8 cellular contexts compared by ENCODE assay signal in genomic region chr22:50756949-50757491, GRCh38. TPM values are rescaled to one million over a fixed set of nuclear protein-coding genes. Genes with fewer than 3 reads are reported as not detected.
DNase-seq lines count a peak whose midpoint lies in the region; ATAC-seq and TF ChIP-seq lines count a peak whose summit lies in the region.
"Not testable (repeated sequence)": the region's sequence is repeated elsewhere in the genome, so short reads cannot be mapped to it uniquely, and the experiment has no call there.

No MANE protein-coding gene starts in this region.

- POLR2A ChIA-PET in SK-N-SH (lab: Yijun Ruan, JAX) = not testable (repeated sequence)

- not testable (repeated sequence) for H3K36me3 ChIP-seq in MM.1S (replicated peaks; ENCODE audit: insufficient read depth, low read length); SK-N-SH (replicated peaks in 1 of 2; ENCODE audit: control insufficient read depth in 1 of 2, insufficient read depth in 2 of 2, low read length in 1 of 2); psoas muscle (ENCODE audit: insufficient read depth in 1 of 2, low read depth in 1 of 2)

- H3K4me2 ChIP-seq in MM.1S (ENCODE audit: low read depth, low read length) = peak overlapping the region; percentile 45; the same call in 1 of the 2 replicates
- peak overlapping the region; percentile 84 for H3K4me2 ChIP-seq in SK-N-SH

- TF ChIP-seq CTCF in MM.1S (IDR thresholded peaks at IDR 0.05; ENCODE audit: low read length) (peak; percentile 33), SK-N-SH (IDR thresholded peaks at IDR 0.05) (peak; percentile 43), dorsolateral prefrontal cortex (IDR thresholded peaks at IDR 0.05 in 54 of 56, conservative IDR thresholded peaks at IDR 0.05 in 2 of 56; ENCODE audit: low read depth in 1 of 56, partially characterized antibody in 56 of 56) (peak in 52 of 56 donors; percentile 17 to 66 (median 46))
- TF ChIP-seq CTCF in psoas muscle (IDR thresholded peaks at IDR 0.05) = not testable (repeated sequence)

- H3K9me2 ChIP-seq in MM.1S (replicated peaks; ENCODE audit: insufficient read depth, low read length); SK-N-SH: not testable (repeated sequence)

- CTCF ChIA-PET in SK-N-SH (lab: Yijun Ruan, JAX) = interaction anchor here (1.8 kb wide), 1 partner anchor 25 kb away, joined by 5 read pairs; no protein-coding TSS in a partner anchor

- DNase-seq in DMS53 (lab: John Stamatoyannopoulos, UW) = peak; percentile 51
- DNase-seq in MM.1S = peak; percentile 57
- DNase-seq in SK-N-SH, psoas muscle: not testable (repeated sequence)
- peak; percentile 56 for DNase-seq in activated T-cell treated with anti-CD3 and anti-CD28 coated beads for 48 hours (ENCODE audit: low read depth)
- DNase-seq in dorsolateral prefrontal cortex = peak in 8 of 10 donors; percentile 33 to 70 (median 46)
- DNase-seq in inferior parietal cortex (ENCODE audit: extremely low spot score) = peak; percentile 5
- peak; percentile 50 to 86 (median 71) for DNase-seq in stimulated activated naive CD4-positive, alpha-beta T cell (lab: John Stamatoyannopoulos, UW)

- not testable (repeated sequence) for H3K79me2 ChIP-seq in MM.1S (ENCODE audit: low read length); SK-N-SH (ENCODE audit: insufficient read depth)

- H3K27ac ChIP-seq in MM.1S (ENCODE audit: low read length) = peak overlapping the region; percentile 23; the same call in 1 of the 2 replicates
- H3K27ac ChIP-seq in SK-N-SH (ENCODE audit: low read depth in 2 of 2, low read length in 1 of 2); psoas muscle: not testable (repeated sequence)
- H3K27ac ChIP-seq in dorsolateral prefrontal cortex = peak overlapping the region in 11 of 59 donors; percentile 19 to 73 (median 48)

- peak overlapping the region; percentile 57 for H3K4me3 ChIP-seq in MM.1S (ENCODE audit: low read length)
- peak overlapping the region; percentile 48 to 66 for H3K4me3 ChIP-seq in SK-N-SH (ENCODE audit: low read depth in 2 of 2, low read length in 1 of 2)
- peak overlapping the region; percentile 24 to 75 (median 60) for H3K4me3 ChIP-seq in dorsolateral prefrontal cortex
- H3K4me3 ChIP-seq in psoas muscle = peak overlapping the region; percentile 64

- not testable (repeated sequence) for H3K4me1 ChIP-seq in MM.1S (ENCODE audit: low read length); SK-N-SH (ENCODE audit: control insufficient read depth in 1 of 2, insufficient read depth in 2 of 2, low read depth in 1 of 2, low read length in 1 of 2); psoas muscle

- TF ChIP-seq EP300 in SK-N-SH (IDR thresholded peaks at IDR 0.05; ENCODE audit: borderline replicate concordance in 1 of 2, low read depth in 1 of 2, low read length in 1 of 2) = not testable (repeated sequence)

- 3% methylated on average over 10 of the region's 24 CpGs for WGBS in SK-N-SH (ENCODE audit: low lambda C conversion rate)
- 6 to 17% (median 10%) methylated on average over 17 to 24 of the region's 24 CpGs for WGBS in psoas muscle, 3 donors

- intact Hi-C loops in dorsolateral prefrontal cortex (cut with DNase I); psoas muscle (cut with DNase I): not testable (repeated sequence)

- TF ChIP-seq RAD21 in SK-N-SH (IDR thresholded peaks at IDR 0.05; ENCODE audit: low read length) = not testable (repeated sequence)

- not testable (repeated sequence) for H3K27me3 ChIP-seq in MM.1S (replicated peaks; ENCODE audit: insufficient read depth, low read length); SK-N-SH (ENCODE audit: insufficient read depth); dorsolateral prefrontal cortex
- H3K27me3 ChIP-seq in psoas muscle (ENCODE audit: insufficient read depth in 3 of 3, low read length in 2 of 3) = peaks cover 0 to 13% (median 0%) of the 10 kb centered on the region in 3 donors

- not testable (repeated sequence) for ATAC-seq in psoas muscle

- not testable (repeated sequence) for H3K9me3 ChIP-seq in MM.1S (replicated peaks; ENCODE audit: insufficient read depth, low read length); SK-N-SH; psoas muscle

- H2AFZ ChIP-seq in MM.1S (ENCODE audit: low read length) = peak overlapping the region; percentile 62
- H2AFZ ChIP-seq in SK-N-SH (ENCODE audit: low read depth) = peak overlapping the region; percentile 98

- H4K20me1 ChIP-seq in MM.1S (ENCODE audit: insufficient read depth, low read length); SK-N-SH (ENCODE audit: insufficient read depth): not testable (repeated sequence)

- H3K9ac ChIP-seq in MM.1S (ENCODE audit: low read length) (peak overlapping the region; percentile 40; the same call in 1 of the 2 replicates), SK-N-SH (peak overlapping the region; percentile 48; the same call in 1 of the 2 replicates)

- not testable (repeated sequence) for H3F3A ChIP-seq in MM.1S (ENCODE audit: insufficient read depth, low read length); SK-N-SH (replicated peaks; ENCODE audit: insufficient read depth)

TF ChIP-seq in SK-N-SH, 30 proteins besides CTCF, POLR2A, EP300 and RAD21:
- TF ChIP-seq MAX (IDR thresholded peaks at IDR 0.05; ENCODE audit: low read depth) = 0 out of 2 replicates have a peak, but pooled peaks have one; percentile 46

RNA-seq across cellular contexts. Expression of gene ACR, which starts 19.0 kb away (rescaled TPM):
- polyA plus RNA-seq in SK-N-SH (2012; rRNA removed) (0.08 and 0.15 TPM in 2 replicates), psoas muscle (under 1 TPM in 2 of 3 donors, not detected in 1; 0.10 to 0.19 TPM)
- 0.07 TPM in 1 of 2 replicates, not detected in the other for polyA plus RNA-seq in SK-N-SH (2012; cell fraction: cytosol; rRNA removed)
- 0.41 and 0.42 TPM in 2 replicates for polyA plus RNA-seq in SK-N-SH (2012; cell fraction: nucleus; rRNA removed)
- total RNA-seq in dorsolateral prefrontal cortex (1 to 10 TPM in 55 of 120 experiments, under 1 TPM in 41, not detected in 24; 0.33 to 2.9 (median 1.1) TPM), psoas muscle (under 1 TPM in 3 of 4 donors, not detected in 1; 0.26 to 0.82 (median 0.64) TPM)

RNA-seq across cellular contexts. Expression of gene RABL2B, which starts 26.4 kb away (rescaled TPM):
- polyA plus RNA-seq in SK-N-SH (2012; rRNA removed) (61.7 and 72.9 TPM in 2 replicates), psoas muscle (10 to 100 TPM in 2 of 3 donors, 1 to 10 TPM in 1; 7.1 to 12.7 (median 12.2) TPM)
- polyA plus RNA-seq in SK-N-SH (2012; cell fraction: cytosol; rRNA removed) = 45.2 and 47.8 TPM in 2 replicates
- polyA plus RNA-seq in SK-N-SH (2012; cell fraction: nucleus; rRNA removed) = 184 and 246 TPM in 2 replicates
- total RNA-seq in dorsolateral prefrontal cortex (10 to 100 TPM; 40.2 to 93.2 (median 62.7) TPM), psoas muscle (10 to 100 TPM in 1 of 4 donors, 1 to 10 TPM in 3; 4.1 to 11.8 (median 6.0) TPM)
